23 cellular contexts compared by ENCODE assay signal in genomic region chr9:93088656-93089015, GRCh38. TPM values are rescaled to one million over a fixed set of nuclear protein-coding genes. Genes with fewer than 3 reads are reported as not detected.
DNase-seq lines count a peak whose midpoint lies in the region; ATAC-seq and TF ChIP-seq lines count a peak whose summit lies in the region.
"Had no signal": no experiment of that assay in that cellular context is flagged by ENCODE, and none has a peak within 500 bp of the region (broad histone marks: within the 10 kb centered on the region; RNA-seq: fewer than 3 reads in every experiment).

No MANE protein-coding gene starts in this region.

- peaks cover 65% of the 10 kb centered on the region for H3K36me3 Mint-ChIP-seq in CD4-positive, alpha-beta T cell (ENCODE audit: low read depth)
- H3K36me3 Mint-ChIP-seq in activated naive CD8-positive, alpha-beta T cell: peaks cover 19% of the 10 kb centered on the region
- peaks cover 3 to 67% (median 24%) of the 10 kb centered on the region in 5 donors for H3K36me3 Mint-ChIP-seq in naive thymus-derived CD4-positive, alpha-beta T cell

- H3K9ac ChIP-seq in SK-N-SH: no peak overlapping the region

- TF ChIP-seq EP300 in SK-N-SH (IDR thresholded peaks at IDR 0.05; ENCODE audit: borderline replicate concordance in 1 of 2, low read depth in 1 of 2, low read length in 1 of 2): no peak

- H3K9me3 ChIP-seq in SK-N-SH: no peaks in the 10 kb centered on the region
- H3K9me3 ChIP-seq in CD4-positive, alpha-beta T cell (ENCODE audit: control insufficient read depth, low read length): no peaks in the 10 kb centered on the region
- no peaks in the 10 kb centered on the region for H3K9me3 ChIP-seq in naive thymus-derived CD4-positive, alpha-beta T cell (ENCODE audit: control insufficient read depth in 2 of 3, low read length in 3 of 3)
- H3K9me3 ChIP-seq: body of pancreas had no signal

- peaks cover 0 to 2% of the 10 kb centered on the region in 2 experiments; a peak in 1 of 4 replicates for H3K4me1 ChIP-seq in SK-N-SH (ENCODE audit: control insufficient read depth in 1 of 2, insufficient read depth in 2 of 2, low read depth in 1 of 2, low read length in 1 of 2)
- peaks cover 12 to 15% of the 10 kb centered on the region in 2 donors for H3K4me1 ChIP-seq in naive thymus-derived CD4-positive, alpha-beta T cell (ENCODE audit: control insufficient read depth in 2 of 2, insufficient read depth in 2 of 2, low read length in 2 of 2)
- H3K4me1 ChIP-seq: body of pancreas had no signal

- no peak overlapping the region for H3K4me3 Mint-ChIP-seq in CD4-positive, alpha-beta T cell
- no peak overlapping the region for H3K4me3 Mint-ChIP-seq in activated naive CD8-positive, alpha-beta T cell
- no peak overlapping the region for H3K4me3 Mint-ChIP-seq in naive thymus-derived CD4-positive, alpha-beta T cell

- H3K4me3 ChIP-seq in SK-N-SH (ENCODE audit: low read depth in 2 of 2, low read length in 1 of 2): no peak overlapping the region
- H3K4me3 ChIP-seq in naive thymus-derived CD4-positive, alpha-beta T cell (ENCODE audit: low read length): no peak overlapping the region
- H3K4me3 ChIP-seq: body of pancreas, SK-N-MC, skin epidermis had no signal

- H3K27ac ChIP-seq in SK-N-SH (ENCODE audit: low read depth in 2 of 2, low read length in 1 of 2): no peak overlapping the region
- no peak overlapping the region for H3K27ac ChIP-seq in CD4-positive, alpha-beta T cell (ENCODE audit: low read depth, low read length)
- H3K27ac ChIP-seq in naive thymus-derived CD4-positive, alpha-beta T cell (ENCODE audit: low read depth, low read length): peak overlapping the region; percentile 25
- no peak overlapping the region for H3K27ac ChIP-seq in RWPE1
- H3K27ac ChIP-seq: 22Rv1, body of pancreas, SK-N-MC, skin epidermis had no signal

- peak overlapping the region; percentile 80 for H3K27ac Mint-ChIP-seq in CD4-positive, alpha-beta T cell
- H3K27ac Mint-ChIP-seq in activated naive CD8-positive, alpha-beta T cell: peak overlapping the region; percentile 71
- H3K27ac Mint-ChIP-seq in naive thymus-derived CD4-positive, alpha-beta T cell: peak overlapping the region; percentile 42 to 94 (median 83)

- intact Hi-C loops in CD4-positive, alpha-beta T cell (cut with DNase I, micrococcal nuclease): no loop called here
- intact Hi-C loops in naive thymus-derived CD4-positive, alpha-beta T cell (cut with micrococcal nuclease): no loop called here

- no peaks in the 10 kb centered on the region for H3K27me3 ChIP-seq in SK-N-SH (ENCODE audit: insufficient read depth)
- H3K27me3 ChIP-seq in CD4-positive, alpha-beta T cell (ENCODE audit: control insufficient read depth, insufficient read depth, low read length): no peaks in the 10 kb centered on the region
- no peaks in the 10 kb centered on the region for H3K27me3 ChIP-seq in naive thymus-derived CD4-positive, alpha-beta T cell (ENCODE audit: control insufficient read depth in 2 of 2, insufficient read depth in 2 of 2, low read length in 2 of 2)
- H3K27me3 ChIP-seq: body of pancreas had no signal

- CTCF ChIA-PET in SK-N-SH (lab: Yijun Ruan, JAX): interaction anchor here (1.0 kb wide), 1 partner anchor 216 kb away, joined by 3 read pairs; no protein-coding TSS in a partner anchor
- CTCF ChIA-PET in CD4-positive, alpha-beta T cell (lab: Charles Lee): no interaction called here
- CTCF ChIA-PET in naive thymus-derived CD4-positive, alpha-beta T cell (lab: Charles Lee): interaction anchor here (0.6 to 1.6 kb wide), 2 partner anchors 37 to 85 kb away, joined by 3 read pairs; no protein-coding TSS in a partner anchor
- CTCF ChIA-PET in RWPE1 (lab: Yijun Ruan, JAX): interaction anchor here (0.6 kb wide), 1 partner anchor 80 kb away, joined by 3 read pairs; no protein-coding TSS in a partner anchor

- H4K20me1 ChIP-seq in SK-N-SH (ENCODE audit: insufficient read depth): no peaks in the 10 kb centered on the region

- ATAC-seq in SK-N-SH treated with all-trans-retinoic acid at 6 μM for 48 hours: no peak
- no peak for ATAC-seq in CD4-positive, alpha-beta T cell (ENCODE audit: poor library complexity)
- ATAC-seq in naive thymus-derived CD4-positive, alpha-beta T cell: no peak
- ATAC-seq: body of pancreas had no signal

- POLR2A ChIA-PET in SK-N-SH (lab: Yijun Ruan, JAX): no interaction called here
- POLR2A ChIA-PET in CD4-positive, alpha-beta T cell (lab: Charles Lee): interaction anchor here (1.1 to 3.7 kb wide), 2 partner anchors 22 to 24 kb away, joined by 5 to 19 read pairs; no protein-coding TSS in a partner anchor
- POLR2A ChIA-PET in naive thymus-derived CD4-positive, alpha-beta T cell (lab: Charles Lee): interaction anchor here (0.8 to 1.5 kb wide), 6 partner anchors 9 to 60 kb away, joined by 3 to 7 read pairs (median 4); no protein-coding TSS in a partner anchor
- POLR2A ChIA-PET in RWPE1 (lab: Yijun Ruan, JAX; ENCODE audit: low non-redundant PET): no interaction called here

- H3K9me3 Mint-ChIP-seq in CD4-positive, alpha-beta T cell: no peaks in the 10 kb centered on the region
- no peaks in the 10 kb centered on the region for H3K9me3 Mint-ChIP-seq in activated naive CD8-positive, alpha-beta T cell (ENCODE audit: low read depth)
- H3K9me3 Mint-ChIP-seq in naive thymus-derived CD4-positive, alpha-beta T cell: peaks cover 0 to 21% (median 0%) of the 10 kb centered on the region in 11 donors

- WGBS in SK-N-SH (ENCODE audit: low lambda C conversion rate): 42% methylated on average over 4 of the region's 4 CpGs

- peaks cover 12% of the 10 kb centered on the region for H3F3A ChIP-seq in SK-N-SH (replicated peaks; ENCODE audit: insufficient read depth)

- no peaks in the 10 kb centered on the region for H3K9me2 ChIP-seq in SK-N-SH

- no peaks in the 10 kb centered on the region for H3K36me3 ChIP-seq in SK-N-SH (replicated peaks in 1 of 2; ENCODE audit: control insufficient read depth in 1 of 2, insufficient read depth in 2 of 2, low read length in 1 of 2)
- H3K36me3 ChIP-seq in naive thymus-derived CD4-positive, alpha-beta T cell (ENCODE audit: control insufficient read depth in 2 of 3, insufficient read depth in 3 of 3, low read length in 3 of 3): peaks cover 0 to 48% (median 20%) of the 10 kb centered on the region in 3 experiments

- H3K4me2 ChIP-seq in SK-N-SH: no peak overlapping the region

- TF ChIP-seq CTCF in SK-N-SH (IDR thresholded peaks at IDR 0.05): no peak
- TF ChIP-seq CTCF in CD4-positive, alpha-beta T cell (IDR thresholded peaks at IDR 0.05): no peak
- no peak for TF ChIP-seq CTCF in RWPE1 (conservative IDR thresholded peaks at IDR 0.05; ENCODE audit: low read depth)

- no peaks in the 10 kb centered on the region for H3K79me2 ChIP-seq in SK-N-SH (ENCODE audit: insufficient read depth)

- no peak for TF ChIP-seq RAD21 in SK-N-SH (IDR thresholded peaks at IDR 0.05; ENCODE audit: low read length)

- H3K27me3 Mint-ChIP-seq in CD4-positive, alpha-beta T cell: no peaks in the 10 kb centered on the region
- H3K27me3 Mint-ChIP-seq in activated naive CD8-positive, alpha-beta T cell: no peaks in the 10 kb centered on the region
- no peaks in the 10 kb centered on the region for H3K27me3 Mint-ChIP-seq in naive thymus-derived CD4-positive, alpha-beta T cell

- H2AFZ ChIP-seq in SK-N-SH (ENCODE audit: low read depth): no peak overlapping the region

- H3K4me1 Mint-ChIP-seq in CD4-positive, alpha-beta T cell (ENCODE audit: low read depth): peaks cover 44% of the 10 kb centered on the region
- H3K4me1 Mint-ChIP-seq in activated naive CD8-positive, alpha-beta T cell (ENCODE audit: low read depth): peaks cover 48% of the 10 kb centered on the region
- H3K4me1 Mint-ChIP-seq in naive thymus-derived CD4-positive, alpha-beta T cell: peaks cover 22 to 54% (median 47%) of the 10 kb centered on the region in 7 donors

- peak; percentile 2 for DNase-seq in SK-N-SH
- DNase-seq in CD4-positive, alpha-beta T cell: peak in 1 of 10 experiments; percentile 29
- DNase-seq in naive thymus-derived CD4-positive, alpha-beta T cell: peak in 1 of 9 donors; percentile 11
- no peak for DNase-seq in GM19240 (ENCODE audit: insufficient read length, low spot score)
- DNase-seq in NCI-H1694 (lab: John Stamatoyannopoulos, UW): no peak
- no peak for DNase-seq in RWPE1 (ENCODE audit: low spot score)
- DNase-seq: activated CD4-positive, alpha-beta T cell treated with anti-CD3 and anti-CD28 coated beads, Interleukin-2, amount 50 U/mL, for 4 hours; activated gamma-delta T cell; dermis blood vessel endothelial cell; DMS79 treated with DMSO at 0.1 percent for 48 hours; erythroblast; HCEC 1CT; Karpas-422; NCI-H1417 treated with DMSO at 0.1 percent for 48 hours; NCI-H2171 treated with DMSO at 0.1 percent for 48 hours; NCI-H774; trophoblast cell had no signal

TF ChIP-seq in SK-N-SH, 30 proteins besides CTCF, POLR2A, EP300 and RAD21 (continues in another document):
- TF ChIP-seq CHD2 (IDR thresholded peaks at IDR 0.05; ENCODE audit: low read length, partially characterized antibody): no peak
- TF ChIP-seq ELF1 (IDR thresholded peaks at IDR 0.05): no peak
- no peak for TF ChIP-seq MXI1 (IDR thresholded peaks at IDR 0.05; ENCODE audit: low read depth, low read length)
- no peak for TF ChIP-seq POLR2AphosphoS5 (IDR thresholded peaks at IDR 0.05; ENCODE audit: low read depth, low read length)

TF ChIP-seq in SK-N-SH treated with all-trans-retinoic acid at 6 μM for 48 hours, 23 proteins besides CTCF, POLR2A, EP300 and RAD21 (continues in another document):
- no peak for TF ChIP-seq ZNF8 (CRISPR knock-in tag; IDR thresholded peaks at IDR 0.05)
- TF ChIP-seq ZC3H10 (CRISPR knock-in tag; IDR thresholded peaks at IDR 0.05): no peak
- TF ChIP-seq ARNTL (CRISPR knock-in tag; IDR thresholded peaks at IDR 0.05; ENCODE audit: borderline replicate concordance, low read depth): no peak

RNA-seq across cellular contexts. Expression of gene CARD19, which starts 7.4 kb away (rescaled TPM):
- polyA plus RNA-seq in SK-N-SH (2012; rRNA removed): 141 and 165 TPM in 2 replicates
- 70.5 and 92.4 TPM in 2 replicates for polyA plus RNA-seq in SK-N-SH (2012; cell fraction: cytosol; rRNA removed)
- 149 and 161 TPM in 2 replicates for polyA plus RNA-seq in SK-N-SH (2012; cell fraction: nucleus; rRNA removed)
- total RNA-seq in CD4-positive, alpha-beta T cell: 10 to 100 TPM; 38.8 to 39.2 TPM
- total RNA-seq in naive thymus-derived CD4-positive, alpha-beta T cell: 10 to 100 TPM; 43.0 to 90.0 (median 54.1) TPM
- polyA plus RNA-seq in naive thymus-derived CD4-positive, alpha-beta T cell: 10 to 100 TPM; 59.2 to 75.6 TPM

RNA-seq across cellular contexts. Expression of gene SUSD3, which starts 30.1 kb away (rescaled TPM):
- polyA plus RNA-seq in SK-N-SH (2012; rRNA removed): 0.49 and 0.67 TPM in 2 replicates
- 0.33 and 0.35 TPM in 2 replicates for polyA plus RNA-seq in SK-N-SH (2012; cell fraction: cytosol; rRNA removed)
- 0.09 and 0.13 TPM in 2 replicates for polyA plus RNA-seq in SK-N-SH (2012; cell fraction: nucleus; rRNA removed)
- 10 to 100 TPM; 33.9 to 35.6 TPM for total RNA-seq in CD4-positive, alpha-beta T cell
- total RNA-seq in naive thymus-derived CD4-positive, alpha-beta T cell: 10 to 100 TPM; 62.8 to 83.5 (median 68.7) TPM
- polyA plus RNA-seq in naive thymus-derived CD4-positive, alpha-beta T cell: 100 to 1,000 TPM; 186 to 315 TPM
- total RNA-seq: dermis blood vessel endothelial cell had no signal

RNA-seq across cellular contexts. Expression of gene NINJ1, which starts 45.4 kb away (rescaled TPM):
- polyA plus RNA-seq in SK-N-SH (2012; rRNA removed): 23.2 and 31.7 TPM in 2 replicates
- 12.9 and 25.6 TPM in 2 replicates for polyA plus RNA-seq in SK-N-SH (2012; cell fraction: cytosol; rRNA removed)
- 14.4 and 14.8 TPM in 2 replicates for polyA plus RNA-seq in SK-N-SH (2012; cell fraction: nucleus; rRNA removed)
- 10 to 100 TPM; 87.8 to 87.9 TPM for total RNA-seq in CD4-positive, alpha-beta T cell
- 100 to 1,000 TPM in 2 of 5 experiments, 10 to 100 TPM in 3; 30.7 to 163 (median 64.7) TPM for total RNA-seq in naive thymus-derived CD4-positive, alpha-beta T cell
- 100 to 1,000 TPM; 113 to 133 TPM for polyA plus RNA-seq in naive thymus-derived CD4-positive, alpha-beta T cell

Comparison
In these comparisons a context has a peak if more than half of its experiments do, and no peak if none do; other contexts are left out.
1. POLR2A ChIA-PET loops: an anchor here in CD4-positive, alpha-beta T cell (1.1 to 3.7 kb wide) and naive thymus-derived CD4-positive, alpha-beta T cell (0.8 to 1.5 kb wide); none called in SK-N-SH and RWPE1.